ENCODE assay signal across 1 cellular context in genomic region chr6:16436550-16436949, GRCh38.
TF ChIP-seq lines count a peak whose summit lies in the region.

No MANE protein-coding gene starts in this region.

TF ChIP-seq in WTC11, 78 proteins besides CTCF, POLR2A, EP300 and RAD21 (continued from another document):
- TF ChIP-seq ZNF532 (CRISPR knock-in tag; IDR thresholded peaks at IDR 0.05; ENCODE audit: borderline replicate concordance) (no peak), FOXP4 (CRISPR knock-in tag; IDR thresholded peaks at IDR 0.05) (no peak), PREB (CRISPR knock-in tag; IDR thresholded peaks at IDR 0.05; ENCODE audit: borderline replicate concordance) (no peak), ATF1 (CRISPR knock-in tag; IDR thresholded peaks at IDR 0.05) (no peak)
